15 cellular contexts compared by ENCODE assay signal in the genomic region with DNA sequence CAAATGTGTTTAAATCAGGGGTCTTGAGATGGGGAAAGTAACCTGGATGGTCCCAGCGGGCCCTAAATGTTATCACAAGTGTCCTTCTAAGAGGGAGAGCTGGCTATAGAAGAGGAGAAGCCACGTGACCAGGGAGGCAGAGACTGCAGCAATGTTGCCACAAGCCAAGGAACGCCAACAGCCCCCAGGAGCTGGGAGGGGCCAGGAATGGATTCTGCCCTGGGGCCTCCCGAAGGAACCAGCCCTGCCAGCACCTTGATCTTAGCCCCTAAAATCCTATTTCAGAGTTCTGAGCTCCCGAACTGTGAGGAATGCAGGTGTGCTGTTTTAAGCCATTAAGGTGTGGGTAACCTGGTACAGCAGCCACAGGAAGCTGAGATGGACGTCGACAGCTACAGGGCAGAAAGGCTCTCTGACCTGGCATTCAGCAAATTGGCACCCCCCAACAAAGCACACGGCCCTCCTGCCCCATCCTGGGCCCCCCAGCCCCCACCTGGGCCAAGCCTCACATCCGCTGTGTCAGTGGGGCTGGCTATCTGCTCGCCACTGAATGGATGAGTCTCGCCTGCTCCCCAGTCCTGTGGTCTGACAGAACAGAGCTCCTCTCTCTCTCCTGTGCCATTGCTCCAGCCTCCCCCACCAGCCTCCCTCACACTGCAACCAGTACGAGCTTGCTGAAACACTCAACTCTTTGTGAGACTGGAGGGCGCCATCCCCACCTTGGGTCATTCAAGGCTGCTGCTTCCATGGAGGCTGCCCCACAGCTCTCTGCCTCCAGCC.
A peak's percentile ranks its signal among the peaks of the same experiment; 100 is the strongest.
DNase-seq lines count a peak whose midpoint lies in the region; ATAC-seq, FAIRE-seq and TF ChIP-seq lines count a peak whose summit lies in the region.
"Had no signal": no experiment of that assay in that cellular context is flagged by ENCODE, and none has a peak within 500 bp of the region (broad histone marks: within the 10 kb centered on the region; RNA-seq: fewer than 3 reads in every experiment).

No MANE protein-coding gene starts in this region.

- H4K91ac ChIP-seq in H1 (replicated peaks; ENCODE audit: insufficient read length, low read length), result no peak overlapping the region

- no peak overlapping the region for H2BK12ac ChIP-seq in H1 (ENCODE audit: low read depth, low read length)

- FAIRE-seq in H1 (lab: Jason Lieb, UNC), result no peak

- H3K18ac ChIP-seq in H1 (ENCODE audit: extremely low read depth, low read length), result no peak overlapping the region

- 0 out of 2 replicates have a peak overlapping the region, but pooled peaks have one; percentile 39 for H2BK5ac ChIP-seq in H1 (ENCODE audit: low read depth, low read length)

- no TSS peak for BruUV-seq in Panc1 (replicated peaks; lab: Mats Ljungman, UMichigan)

- in situ Hi-C loops in Panc1 (cut with HindIII; ENCODE audit: low pct_unique_long_range_greater_than_20kb, low sequenced_read_pairs) (no loop called here), GM13976 (cut with MboI; ENCODE audit: low sequenced_read_pairs, unreplicated experiment) (no loop called here)

- H2AK5ac ChIP-seq in H1 (ENCODE audit: low read depth, low read length), result no peak overlapping the region

- CTCF ChIA-PET in Panc1 (lab: Charles Lee), result interaction anchor here (0.6 kb wide), 1 partner anchor 54 kb away, joined by 6 read pairs; no protein-coding TSS in a partner anchor
- CTCF ChIA-PET in H1 (lab: Charles Lee; ENCODE audit: partially characterized antibody), result interaction anchor here (0.6 to 8.3 kb wide), 12 partner anchors 9 to 244 kb away, joined by 3 to 94 read pairs (median 3); no protein-coding TSS in a partner anchor

- no peaks in the 10 kb centered on the region for H3K36me3 Mint-ChIP-seq in mesothelial cell of epicardium

- no peaks in the 10 kb centered on the region for H3K9me3 ChIP-seq in Panc1 (ENCODE audit: control insufficient read depth, insufficient read depth, low read depth, low read length)
- H3K9me3 ChIP-seq in H1 (ENCODE audit: insufficient read depth in 2 of 2, low read depth in 1 of 2, low read length in 1 of 2), result no peaks in the 10 kb centered on the region
- no peaks in the 10 kb centered on the region for H3K9me3 ChIP-seq in subcutaneous abdominal adipose tissue (ENCODE audit: control insufficient read depth in 5 of 5, low read length in 5 of 5)
- H3K9me3 ChIP-seq: HAP-1 had no signal

- no peaks in the 10 kb centered on the region for H3K79me2 ChIP-seq in H1 (ENCODE audit: control insufficient read depth in 1 of 2, insufficient read depth in 2 of 2, low read length in 2 of 2)

- H3K27me3 ChIP-seq in Panc1 (ENCODE audit: control insufficient read depth, insufficient read depth, low read length), result no peaks in the 10 kb centered on the region
- H3K27me3 ChIP-seq in H1 (replicated peaks in 1 of 4; ENCODE audit: control insufficient read depth in 3 of 4, extremely low read depth in 1 of 4, insufficient read depth in 3 of 4, low read length in 3 of 4), result no peaks in the 10 kb centered on the region
- H3K27me3 ChIP-seq in subcutaneous abdominal adipose tissue (ENCODE audit: control insufficient read depth in 5 of 5, insufficient read depth in 4 of 5, low read length in 5 of 5), result no peaks in the 10 kb centered on the region

- DNase-seq in Panc1 (ENCODE audit: low read depth, low spot score) (no peak), H1 (ENCODE audit: low read depth in 1 of 2, low spot score in 2 of 2) (peak in 1 of 2 experiments; percentile 42), mesothelial cell of epicardium (ENCODE audit: low spot score in 2 of 2, unreplicated experiment in 2 of 2) (peak in 1 of 2 experiments; percentile 36), NCI-H774 (lab: John Stamatoyannopoulos, UW) (no peak), GM13976 (ENCODE audit: low spot score) (no peak), NCI-H2227 treated with DMSO at 0.1 percent for 48 hours (lab: John Stamatoyannopoulos, UW) (no peak)
- DNase-seq: COR-L47; effector memory CD8-positive, alpha-beta T cell; KBM-7; NCI-H2029 treated with DMSO at 0.1 percent for 48 hours; stimulated activated CD8-positive, alpha-beta memory T cell treated with anti-CD3 and anti-CD28 coated beads, Interleukin-4, amount 100 ng/mL, for 48 hours had no signal

- no peak overlapping the region for H3K4me2 ChIP-seq in H1 (ENCODE audit: insufficient read depth in 1 of 2, low read depth in 2 of 2, low read length in 2 of 2)

- H3K27ac ChIP-seq in Panc1 (ENCODE audit: low read length) (no peak overlapping the region), H1 (ENCODE audit: low read depth, low read length) (no peak overlapping the region), subcutaneous abdominal adipose tissue (ENCODE audit: low read depth, low read length) (peak overlapping the region; percentile 80)

- H3K27me3 Mint-ChIP-seq in mesothelial cell of epicardium (ENCODE audit: low read depth), result no peaks in the 10 kb centered on the region

- POLR2A ChIA-PET in Panc1 (lab: Charles Lee), result no interaction called here
- POLR2A ChIA-PET in H1 (lab: Charles Lee; ENCODE audit: partially characterized antibody), result interaction anchor here (0.8 to 1.1 kb wide), 3 partner anchors 12 to 341 kb away, joined by 3 read pairs; no protein-coding TSS in a partner anchor

- TF ChIP-seq CTCF in Panc1 (IDR thresholded peaks at IDR 0.05) (no peak), H1 (IDR thresholded peaks at IDR 0.05; ENCODE audit: control extremely low read depth in 1 of 3, insufficient read depth in 1 of 3, low read depth in 1 of 3, low read length in 3 of 3) (no peak), mesothelial cell of epicardium (IDR thresholded peaks at IDR 0.05; ENCODE audit: unreplicated experiment) (no peak), GM13976 (IDR thresholded peaks at IDR 0.05; ENCODE audit: borderline replicate concordance, control extremely low read depth, extremely low read depth, insufficient read depth, missing control alignments) (no peak)

- peak overlapping the region; percentile 91 for H3K27ac Mint-ChIP-seq in mesothelial cell of epicardium
- H3K27ac Mint-ChIP-seq: effector memory CD8-positive, alpha-beta T cell; T-helper 1 cell treated with Interleukin-12 subunit alpha and Interleukin-12 subunit beta and Interleukin-4 antibody, amounts not matched to agents 30 μg/mL and 1 μg/mL, for 36 hours had no signal

- H2BK15ac ChIP-seq in H1 (ENCODE audit: low read length), result no peak overlapping the region

- no peak overlapping the region for H2BK120ac ChIP-seq in H1 (replicated peaks; ENCODE audit: low read depth, low read length)

- no peaks in the 10 kb centered on the region for H3K36me3 ChIP-seq in Panc1 (ENCODE audit: control insufficient read depth, insufficient read depth, low read length)
- no peaks in the 10 kb centered on the region for H3K36me3 ChIP-seq in H1 (ENCODE audit: control insufficient read depth in 2 of 4, insufficient read depth in 4 of 4, low read length in 3 of 4)
- H3K36me3 ChIP-seq in subcutaneous abdominal adipose tissue (ENCODE audit: control insufficient read depth in 5 of 5, insufficient read depth in 5 of 5, low read length in 5 of 5), result peaks cover 0 to 6% (median 0%) of the 10 kb centered on the region in 5 donors
- H3K36me3 ChIP-seq: HAP-1 had no signal

- TF ChIP-seq EP300 in H1 (IDR thresholded peaks at IDR 0.05; ENCODE audit: borderline replicate concordance in 1 of 2, low read depth in 2 of 2, low read length in 2 of 2), result no peak

- H3K4me3 ChIP-seq in Panc1 (ENCODE audit: low read depth in 2 of 2, low read length in 2 of 2) (no peak overlapping the region), H1 (ENCODE audit: extremely low read depth in 1 of 4, insufficient read depth in 2 of 4, low read depth in 3 of 4, low read length in 4 of 4) (no peak overlapping the region), subcutaneous abdominal adipose tissue (ENCODE audit: low read depth in 1 of 5, low read length in 5 of 5) (no peak overlapping the region)
- H3K4me3 ChIP-seq: HAP-1 had no signal

- no peak for TF ChIP-seq RAD21 in H1 (IDR thresholded peaks at IDR 0.05 in 1 of 2, conservative IDR thresholded peaks at IDR 0.05 in 1 of 2; ENCODE audit: low read depth in 2 of 2, low read length in 2 of 2)

- 83% methylated on average over 12 of the region's 13 CpGs; no CpG with 5 or more reads in 1 of the 2 experiments for WGBS in H1 (ENCODE audit: extremely low coverage in 1 of 2, insufficient coverage in 1 of 2, insufficient read length in 1 of 2, insufficient replicate concordance in 2 of 2, low coverage in 1 of 2, low lambda C conversion rate in 2 of 2, missing lambda C conversion rate in 1 of 2), 2 experiments

- TF ChIP-seq POLR2A in H1 (IDR thresholded peaks at IDR 0.05; ENCODE audit: control extremely low read depth in 1 of 2, low read depth in 2 of 2, low read length in 2 of 2), result no peak

- no peak overlapping the region for H3K4me3 Mint-ChIP-seq in mesothelial cell of epicardium
- H3K4me3 Mint-ChIP-seq: effector memory CD8-positive, alpha-beta T cell; T-helper 1 cell treated with Interleukin-12 subunit alpha and Interleukin-12 subunit beta and Interleukin-4 antibody, amounts not matched to agents 30 μg/mL and 1 μg/mL, for 36 hours had no signal

- no peak overlapping the region for H2AFZ ChIP-seq in H1 (ENCODE audit: low read length)

- no peaks in the 10 kb centered on the region for H4K20me1 ChIP-seq in H1 (replicated peaks in 1 of 2; ENCODE audit: control insufficient read depth in 1 of 2, insufficient read depth in 2 of 2, low read length in 2 of 2)

- no peaks in the 10 kb centered on the region for H3K23me2 ChIP-seq in H1 (ENCODE audit: low read depth, low read length)

- no peak overlapping the region for H3K56ac ChIP-seq in H1 (replicated peaks; ENCODE audit: insufficient read length, low read depth, low read length)

- no peak overlapping the region; the same call in 1 of the 2 replicates for H4K8ac ChIP-seq in H1 (ENCODE audit: extremely low read depth, insufficient read depth, low read length)

- H3K4me1 Mint-ChIP-seq in mesothelial cell of epicardium, result peaks cover 36% of the 10 kb centered on the region

- H3K9me3 Mint-ChIP-seq in mesothelial cell of epicardium, result no peaks in the 10 kb centered on the region
- H3K9me3 Mint-ChIP-seq: effector memory CD8-positive, alpha-beta T cell; T-helper 1 cell treated with Interleukin-12 subunit alpha and Interleukin-12 subunit beta and Interleukin-4 antibody, amounts not matched to agents 30 μg/mL and 1 μg/mL, for 36 hours had no signal

- no peak overlapping the region for H4K5ac ChIP-seq in H1 (ENCODE audit: insufficient read length, low read depth, low read length)

- no peak overlapping the region for H3K4ac ChIP-seq in H1 (replicated peaks; ENCODE audit: insufficient read length, low read depth, low read length)

- no peak overlapping the region for H3K23ac ChIP-seq in H1 (ENCODE audit: insufficient read length)

- 0 out of 2 replicates have a peak, but pooled peaks have one; percentile 3 for ATAC-seq in Panc1
- no peak for ATAC-seq in HG03095 (IDR thresholded peaks at IDR 0.05; ENCODE audit: unreplicated experiment)
- ATAC-seq: effector memory CD8-positive, alpha-beta T cell had no signal

- H2BK20ac ChIP-seq in H1 (ENCODE audit: low read length), result no peak overlapping the region

- H3K14ac ChIP-seq in H1 (ENCODE audit: insufficient read length), result no peak overlapping the region

- H3K4me1 ChIP-seq in Panc1 (ENCODE audit: control insufficient read depth, insufficient read depth, low read length), result no peaks in the 10 kb centered on the region
- peaks cover 0 to 19% (median 12%) of the 10 kb centered on the region in 4 experiments; a peak in 6 of 7 replicates for H3K4me1 ChIP-seq in H1 (replicated peaks in 1 of 4; ENCODE audit: control insufficient read depth in 3 of 4, insufficient read depth in 4 of 4, low read length in 3 of 4)
- peaks cover 18 to 77% (median 72%) of the 10 kb centered on the region in 5 donors for H3K4me1 ChIP-seq in subcutaneous abdominal adipose tissue (ENCODE audit: control insufficient read depth in 5 of 5, insufficient read depth in 5 of 5, low read length in 5 of 5)
- H3K4me1 ChIP-seq: HAP-1 had no signal

- H3K9ac ChIP-seq in H1 (replicated peaks in 1 of 4; ENCODE audit: extremely low read depth in 1 of 4, low read depth in 3 of 4, low read length in 3 of 4), result no peak overlapping the region
- H3K9ac ChIP-seq in subcutaneous abdominal adipose tissue (ENCODE audit: low read length in 5 of 5), result peak overlapping the region in 1 of 5 donors; percentile 35

- H3K79me1 ChIP-seq in H1 (ENCODE audit: low read depth, low read length), result no peaks in the 10 kb centered on the region

- intact Hi-C loops in Panc1 (cut with micrococcal nuclease; ENCODE audit: unreplicated experiment), result no loop called here
